1 cellular context compared by ENCODE assay signal in the genomic region with DNA sequence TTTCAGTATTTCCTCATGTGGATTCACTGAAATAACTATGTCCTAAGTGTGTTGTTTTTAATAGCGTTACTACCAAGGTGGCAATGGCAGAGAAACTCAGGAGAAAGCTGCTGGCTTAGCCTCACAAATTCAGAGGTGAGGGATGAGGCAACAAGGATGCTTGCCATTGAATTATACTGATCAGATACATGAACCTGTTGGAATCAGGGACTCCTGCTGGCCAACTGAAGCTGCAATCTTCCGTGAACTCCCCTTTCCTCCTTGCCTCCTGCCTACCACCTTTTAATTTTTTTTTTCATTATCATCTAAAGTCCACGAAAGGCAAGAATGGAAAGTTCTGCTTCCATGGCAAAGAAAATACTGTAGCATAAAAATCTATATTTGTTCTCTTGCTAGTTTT.
TF ChIP-seq lines count a peak whose summit lies in the region.

No MANE protein-coding gene starts in this region.

TF ChIP-seq in WTC11, 78 proteins besides CTCF, POLR2A, EP300 and RAD21 (continued from another document):
- TF ChIP-seq, protein P1, sequence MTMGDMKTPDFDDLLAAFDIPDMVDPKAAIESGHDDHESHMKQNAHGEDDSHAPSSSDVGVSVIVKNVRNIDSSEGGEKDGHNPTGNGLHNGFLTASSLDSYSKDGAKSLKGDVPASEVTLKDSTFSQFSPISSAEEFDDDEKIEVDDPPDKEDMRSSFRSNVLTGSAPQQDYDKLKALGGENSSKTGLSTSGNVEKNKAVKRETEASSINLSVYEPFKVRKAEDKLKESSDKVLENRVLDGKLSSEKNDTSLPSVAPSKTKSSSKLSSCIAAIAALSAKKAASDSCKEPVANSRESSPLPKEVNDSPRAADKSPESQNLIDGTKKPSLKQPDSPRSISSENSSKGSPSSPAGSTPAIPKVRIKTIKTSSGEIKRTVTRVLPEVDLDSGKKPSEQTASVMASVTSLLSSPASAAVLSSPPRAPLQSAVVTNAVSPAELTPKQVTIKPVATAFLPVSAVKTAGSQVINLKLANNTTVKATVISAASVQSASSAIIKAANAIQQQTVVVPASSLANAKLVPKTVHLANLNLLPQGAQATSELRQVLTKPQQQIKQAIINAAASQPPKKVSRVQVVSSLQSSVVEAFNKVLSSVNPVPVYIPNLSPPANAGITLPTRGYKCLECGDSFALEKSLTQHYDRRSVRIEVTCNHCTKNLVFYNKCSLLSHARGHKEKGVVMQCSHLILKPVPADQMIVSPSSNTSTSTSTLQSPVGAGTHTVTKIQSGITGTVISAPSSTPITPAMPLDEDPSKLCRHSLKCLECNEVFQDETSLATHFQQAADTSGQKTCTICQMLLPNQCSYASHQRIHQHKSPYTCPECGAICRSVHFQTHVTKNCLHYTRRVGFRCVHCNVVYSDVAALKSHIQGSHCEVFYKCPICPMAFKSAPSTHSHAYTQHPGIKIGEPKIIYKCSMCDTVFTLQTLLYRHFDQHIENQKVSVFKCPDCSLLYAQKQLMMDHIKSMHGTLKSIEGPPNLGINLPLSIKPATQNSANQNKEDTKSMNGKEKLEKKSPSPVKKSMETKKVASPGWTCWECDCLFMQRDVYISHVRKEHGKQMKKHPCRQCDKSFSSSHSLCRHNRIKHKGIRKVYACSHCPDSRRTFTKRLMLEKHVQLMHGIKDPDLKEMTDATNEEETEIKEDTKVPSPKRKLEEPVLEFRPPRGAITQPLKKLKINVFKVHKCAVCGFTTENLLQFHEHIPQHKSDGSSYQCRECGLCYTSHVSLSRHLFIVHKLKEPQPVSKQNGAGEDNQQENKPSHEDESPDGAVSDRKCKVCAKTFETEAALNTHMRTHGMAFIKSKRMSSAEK (CRISPR knock-in tag; IDR thresholded peaks at IDR 0.05; ENCODE audit: borderline replicate concordance) = no peak
- TF ChIP-seq FOXP1 (CRISPR knock-in tag; IDR thresholded peaks at IDR 0.05; ENCODE audit: borderline replicate concordance) (no peak), ELF4 (CRISPR knock-in tag; IDR thresholded peaks at IDR 0.05; ENCODE audit: low read depth) (no peak), NR2C2 (CRISPR knock-in tag; IDR thresholded peaks at IDR 0.05) (no peak), EMX1 (CRISPR knock-in tag; IDR thresholded peaks at IDR 0.05) (no peak), CREB1 (CRISPR knock-in tag; IDR thresholded peaks at IDR 0.05) (no peak), RELA (CRISPR knock-in tag; IDR thresholded peaks at IDR 0.05; ENCODE audit: borderline replicate concordance) (no peak)
- TF ChIP-seq, protein P2, sequence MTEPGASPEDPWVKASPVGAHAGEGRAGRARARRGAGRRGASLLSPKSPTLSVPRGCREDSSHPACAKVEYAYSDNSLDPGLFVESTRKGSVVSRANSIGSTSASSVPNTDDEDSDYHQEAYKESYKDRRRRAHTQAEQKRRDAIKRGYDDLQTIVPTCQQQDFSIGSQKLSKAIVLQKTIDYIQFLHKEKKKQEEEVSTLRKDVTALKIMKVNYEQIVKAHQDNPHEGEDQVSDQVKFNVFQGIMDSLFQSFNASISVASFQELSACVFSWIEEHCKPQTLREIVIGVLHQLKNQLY (CRISPR knock-in tag; IDR thresholded peaks at IDR 0.05) = no peak
- TF ChIP-seq, protein P3, sequence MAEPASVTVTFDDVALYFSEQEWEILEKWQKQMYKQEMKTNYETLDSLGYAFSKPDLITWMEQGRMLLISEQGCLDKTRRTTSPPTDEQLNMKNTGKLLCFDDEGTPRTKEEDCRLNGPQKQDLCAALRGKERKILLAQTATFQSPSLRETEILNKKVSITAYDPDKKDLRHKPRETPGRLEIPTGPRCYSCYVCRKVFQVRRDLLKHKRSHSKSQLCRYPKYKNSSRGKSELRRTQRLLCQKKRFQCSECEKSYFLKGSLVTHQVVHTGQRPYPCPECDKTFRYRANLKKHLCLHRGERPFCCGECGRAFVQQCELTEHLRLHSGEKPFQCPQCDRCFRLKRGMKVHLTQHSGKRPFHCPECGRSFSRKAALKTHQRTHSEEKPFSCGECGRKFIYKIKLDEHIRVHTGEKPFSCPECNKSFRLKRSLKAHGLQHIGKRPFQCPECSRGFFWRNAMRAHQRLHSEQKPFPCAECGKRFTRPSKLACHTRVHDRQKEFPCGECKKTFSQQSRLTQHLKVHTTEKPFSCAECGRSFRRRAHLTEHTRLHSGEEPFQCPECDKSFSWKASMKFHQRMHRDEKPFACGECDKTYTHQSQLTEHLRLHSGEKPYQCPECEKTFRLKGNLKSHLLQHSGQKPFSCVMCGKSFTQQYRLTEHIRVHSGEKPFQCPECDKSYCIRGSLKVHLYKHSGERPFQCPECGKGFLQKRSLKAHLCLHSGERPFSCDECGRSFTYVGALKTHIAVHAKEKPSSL (CRISPR knock-in tag; conservative IDR thresholded peaks at IDR 0.05) = no peak
- TF ChIP-seq, protein P4, sequence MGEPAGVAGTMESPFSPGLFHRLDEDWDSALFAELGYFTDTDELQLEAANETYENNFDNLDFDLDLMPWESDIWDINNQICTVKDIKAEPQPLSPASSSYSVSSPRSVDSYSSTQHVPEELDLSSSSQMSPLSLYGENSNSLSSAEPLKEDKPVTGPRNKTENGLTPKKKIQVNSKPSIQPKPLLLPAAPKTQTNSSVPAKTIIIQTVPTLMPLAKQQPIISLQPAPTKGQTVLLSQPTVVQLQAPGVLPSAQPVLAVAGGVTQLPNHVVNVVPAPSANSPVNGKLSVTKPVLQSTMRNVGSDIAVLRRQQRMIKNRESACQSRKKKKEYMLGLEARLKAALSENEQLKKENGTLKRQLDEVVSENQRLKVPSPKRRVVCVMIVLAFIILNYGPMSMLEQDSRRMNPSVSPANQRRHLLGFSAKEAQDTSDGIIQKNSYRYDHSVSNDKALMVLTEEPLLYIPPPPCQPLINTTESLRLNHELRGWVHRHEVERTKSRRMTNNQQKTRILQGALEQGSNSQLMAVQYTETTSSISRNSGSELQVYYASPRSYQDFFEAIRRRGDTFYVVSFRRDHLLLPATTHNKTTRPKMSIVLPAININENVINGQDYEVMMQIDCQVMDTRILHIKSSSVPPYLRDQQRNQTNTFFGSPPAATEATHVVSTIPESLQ (CRISPR knock-in tag; IDR thresholded peaks at IDR 0.05) = no peak
